Comparison of ENCODE assay signal across 11 cellular contexts in the genomic region with DNA sequence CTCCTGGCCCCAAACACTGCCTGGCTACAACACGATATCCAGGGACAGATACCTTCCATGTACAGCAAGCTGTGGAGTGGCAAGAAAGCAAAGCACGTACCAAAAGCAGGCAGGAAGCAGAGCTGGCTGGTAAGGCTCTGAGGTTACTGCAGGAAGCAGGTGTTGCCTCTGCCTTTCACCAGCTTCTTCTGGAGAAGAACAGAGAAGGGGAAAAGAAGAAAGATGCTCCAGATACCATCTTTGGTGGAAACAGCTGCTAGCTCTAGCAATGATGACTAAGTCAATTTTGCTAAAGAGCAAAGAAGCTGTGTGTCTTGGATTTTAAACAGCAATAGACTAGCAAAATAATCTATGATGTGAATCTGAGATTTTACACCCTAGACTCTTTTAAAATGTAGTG. TPM values are rescaled to one million over a fixed set of nuclear protein-coding genes. Genes with fewer than 3 reads are reported as not detected.
DNase-seq lines count a peak whose midpoint lies in the region; ATAC-seq and TF ChIP-seq lines count a peak whose summit lies in the region.
"Had no signal": no experiment of that assay in that cellular context is flagged by ENCODE, and none has a peak within 500 bp of the region (broad histone marks: within the 10 kb centered on the region; RNA-seq: fewer than 3 reads in every experiment).

No MANE protein-coding gene starts in this region.

- no peak overlapping the region for H3K4me3 ChIP-seq in DOHH2 (ENCODE audit: low read length)
- H3K4me3 ChIP-seq: left ventricle myocardium inferior had no signal

- H3F3A ChIP-seq in DOHH2 (ENCODE audit: control insufficient read depth, insufficient read depth): no peaks in the 10 kb centered on the region

- TF ChIP-seq CTCF in DOHH2 (IDR thresholded peaks at IDR 0.05; ENCODE audit: low read depth, low read length, poor library complexity, severe bottlenecking): no peak

- peaks cover 32% of the 10 kb centered on the region for H3K4me1 ChIP-seq in DOHH2 (ENCODE audit: control insufficient read depth, low read length)
- H3K4me1 ChIP-seq: left ventricle myocardium inferior had no signal

- DNase-seq in T-helper 2 cell treated with Interferon-gamma antibody and Interleukin-4, amounts not matched to agents 5 μg/mL and 100 μg/mL, for 36 hours (ENCODE audit: low spot score): peak; percentile 20
- DNase-seq in effector memory CD8-positive, alpha-beta T cell: peak in 1 of 3 experiments; percentile 3
- DNase-seq in NCI-H345 (lab: John Stamatoyannopoulos, UW) (no peak), occipital lobe (lab: John Stamatoyannopoulos, UW) (no peak)
- DNase-seq: DMS53, left ventricle myocardium inferior had no signal

- ATAC-seq in HG02623 (IDR thresholded peaks at IDR 0.05; ENCODE audit: unreplicated experiment): peak; percentile 50
- ATAC-seq in effector memory CD8-positive, alpha-beta T cell (replicated peaks): peak; percentile 35
- ATAC-seq in HG02970 (IDR thresholded peaks at IDR 0.05; ENCODE audit: low FRiP score, unreplicated experiment): no peak
- ATAC-seq in GM21723 (IDR thresholded peaks at IDR 0.05; ENCODE audit: unreplicated experiment): no peak

- H3K27ac ChIP-seq in DOHH2 (ENCODE audit: low read depth, low read length): no peak overlapping the region
- H3K27ac ChIP-seq: left ventricle myocardium inferior had no signal

- H3K4me1 Mint-ChIP-seq in T-helper 2 cell treated with Interferon-gamma antibody and Interleukin-4, amounts not matched to agents 5 μg/mL and 100 μg/mL, for 36 hours (ENCODE audit: low read depth): peaks cover 63% of the 10 kb centered on the region
- H3K4me1 Mint-ChIP-seq in effector memory CD8-positive, alpha-beta T cell (ENCODE audit: low read depth in 2 of 2): peaks cover 35 to 57% of the 10 kb centered on the region in 2 donors

- peak overlapping the region; percentile 57 for H3K4me3 Mint-ChIP-seq in T-helper 2 cell treated with Interferon-gamma antibody and Interleukin-4, amounts not matched to agents 5 μg/mL and 100 μg/mL, for 36 hours
- peak overlapping the region; percentile 33 to 85 for H3K4me3 Mint-ChIP-seq in effector memory CD8-positive, alpha-beta T cell

- no peaks in the 10 kb centered on the region for H3K9me3 ChIP-seq in DOHH2 (ENCODE audit: control insufficient read depth, insufficient read depth, low read length)
- H3K9me3 ChIP-seq: left ventricle myocardium inferior had no signal

- peak overlapping the region; percentile 77 for H3K27ac Mint-ChIP-seq in T-helper 2 cell treated with Interferon-gamma antibody and Interleukin-4, amounts not matched to agents 5 μg/mL and 100 μg/mL, for 36 hours
- H3K27ac Mint-ChIP-seq in effector memory CD8-positive, alpha-beta T cell: peak overlapping the region; percentile 77 to 89

- H3K27me3 ChIP-seq in DOHH2 (ENCODE audit: control insufficient read depth, low read length): no peaks in the 10 kb centered on the region

- peaks cover 1% of the 10 kb centered on the region for H3K36me3 Mint-ChIP-seq in T-helper 2 cell treated with Interferon-gamma antibody and Interleukin-4, amounts not matched to agents 5 μg/mL and 100 μg/mL, for 36 hours (ENCODE audit: low read depth)
- no peaks in the 10 kb centered on the region for H3K36me3 Mint-ChIP-seq in effector memory CD8-positive, alpha-beta T cell (ENCODE audit: insufficient read depth)

- no peaks in the 10 kb centered on the region for H3K9me3 Mint-ChIP-seq in T-helper 2 cell treated with Interferon-gamma antibody and Interleukin-4, amounts not matched to agents 5 μg/mL and 100 μg/mL, for 36 hours
- no peaks in the 10 kb centered on the region for H3K9me3 Mint-ChIP-seq in effector memory CD8-positive, alpha-beta T cell

- H3K9me2 ChIP-seq in DOHH2 (replicated peaks; ENCODE audit: control insufficient read depth, low read length): no peaks in the 10 kb centered on the region

- H3K4me2 ChIP-seq in DOHH2 (ENCODE audit: low read length): peak overlapping the region; percentile 32

- H3K36me3 ChIP-seq in DOHH2 (ENCODE audit: control insufficient read depth, low read length): no peaks in the 10 kb centered on the region
- H3K36me3 ChIP-seq: left ventricle myocardium inferior had no signal

- no peaks in the 10 kb centered on the region for H4K20me1 ChIP-seq in DOHH2 (ENCODE audit: control insufficient read depth, insufficient read depth, low read depth, low read length)

- H3K27me3 Mint-ChIP-seq in T-helper 2 cell treated with Interferon-gamma antibody and Interleukin-4, amounts not matched to agents 5 μg/mL and 100 μg/mL, for 36 hours (ENCODE audit: low read depth): no peaks in the 10 kb centered on the region
- no peaks in the 10 kb centered on the region for H3K27me3 Mint-ChIP-seq in effector memory CD8-positive, alpha-beta T cell

- H3K79me2 ChIP-seq in DOHH2 (ENCODE audit: control insufficient read depth, low read length): no peaks in the 10 kb centered on the region

RNA-seq across cellular contexts. Expression of gene PRSS1, which starts 34.9 kb away (rescaled TPM):
- not detected for total RNA-seq in occipital lobe
- total RNA-seq: left ventricle myocardium inferior, NCI-H460 had no signal

RNA-seq across cellular contexts. Expression of gene PRSS2, which starts 56.4 kb away (rescaled TPM):
- not detected for total RNA-seq in occipital lobe
- total RNA-seq: left ventricle myocardium inferior, NCI-H460 had no signal

Comparison
In these comparisons a context has a peak if more than half of its experiments do, and no peak if none do; other contexts are left out.
1. ATAC-seq: peak in HG02623 (single experiment) and effector memory CD8-positive, alpha-beta T cell (single experiment); none in HG02970 (single experiment) and GM21723 (single experiment).